ENCODE assay signal across 21 cellular contexts in genomic region chr3:152937234-152937633, GRCh38.
DNase-seq lines count a peak whose midpoint lies in the region; ATAC-seq and TF ChIP-seq lines count a peak whose summit lies in the region.
"Had no signal": no experiment of that assay in that cellular context is flagged by ENCODE, and none has a peak within 500 bp of the region (broad histone marks: within the 10 kb centered on the region; RNA-seq: fewer than 3 reads in every experiment).

No MANE protein-coding gene starts in this region.

- H3F3A ChIP-seq in neural progenitor cell (ENCODE audit: low read depth), result no peaks in the 10 kb centered on the region

- H3K4me3 Mint-ChIP-seq in neural progenitor cell, result no peak overlapping the region
- H3K4me3 Mint-ChIP-seq: activated naive CD4-positive, alpha-beta T cell treated with anti-CD3 and anti-CD28 coated beads for 36 hours; activated T-cell treated with anti-CD3 and anti-CD28 coated beads, Interleukin-2, amount 50 U/mL, for 24 hours; CD8-positive, alpha-beta memory T cell; naive thymus-derived CD4-positive, alpha-beta T cell had no signal

- no peak for DNase-seq in GM10248 (ENCODE audit: extremely low spot score)
- DNase-seq in epithelial cell of esophagus (ENCODE audit: low read depth), result no peak
- DNase-seq in neural progenitor cell (ENCODE audit: low spot score), result no peak
- DNase-seq: activated naive CD4-positive, alpha-beta T cell treated with anti-CD3 and anti-CD28 coated beads for 36 hours; activated T-cell treated with anti-CD3 and anti-CD28 coated beads, Interleukin-2, amount 50 U/mL, for 24 hours; aorta; CD8-positive, alpha-beta memory T cell; DMS79; foreskin melanocyte; naive thymus-derived CD4-positive, alpha-beta T cell; stimulated activated CD4-positive, alpha-beta T cell treated with anti-CD3 and anti-CD28 coated beads, Interleukin-2, amount 100 ng/mL, for 24 hours; stimulated activated naive CD4-positive, alpha-beta T cell treated with Interleukin-2 at 50 U/mL for 16 hours; tibial artery had no signal

- no peak overlapping the region for H2AFZ ChIP-seq in OCI-LY3 (ENCODE audit: low read depth, low read length)
- no peak overlapping the region for H2AFZ ChIP-seq in neural progenitor cell (replicated peaks)
- H2AFZ ChIP-seq: parathyroid adenoma had no signal

- H3K27ac ChIP-seq in OCI-LY3 (ENCODE audit: low read length) (no peak overlapping the region), neural progenitor cell (no peak overlapping the region)
- H3K27ac ChIP-seq: parathyroid adenoma, tibial artery had no signal

- CTCF ChIA-PET in GM10248 (lab: Yijun Ruan, JAX), result no interaction called here

- no peak overlapping the region for H3K9ac ChIP-seq in OCI-LY3 (ENCODE audit: low read length)
- H3K9ac ChIP-seq in neural progenitor cell, result no peak overlapping the region
- H3K9ac ChIP-seq: parathyroid adenoma had no signal

- POLR2A ChIA-PET in GM10248 (lab: Yijun Ruan, JAX), result no interaction called here

- peaks cover 3% of the 10 kb centered on the region for H3K4me1 Mint-ChIP-seq in neural progenitor cell
- H3K4me1 Mint-ChIP-seq: CD8-positive, alpha-beta memory T cell; naive thymus-derived CD4-positive, alpha-beta T cell had no signal

- H3K4me1 ChIP-seq in OCI-LY3 (ENCODE audit: low read length) (no peaks in the 10 kb centered on the region), neural progenitor cell (no peaks in the 10 kb centered on the region)
- H3K4me1 ChIP-seq: HAP-1, parathyroid adenoma, tibial artery had no signal

- no peaks in the 10 kb centered on the region for H3K36me3 Mint-ChIP-seq in neural progenitor cell
- H3K36me3 Mint-ChIP-seq: CD8-positive, alpha-beta memory T cell; naive thymus-derived CD4-positive, alpha-beta T cell had no signal

- H3K4me3 ChIP-seq in OCI-LY3 (ENCODE audit: low read length) (no peak overlapping the region), epithelial cell of esophagus (ENCODE audit: low read length) (no peak overlapping the region), neural progenitor cell (no peak overlapping the region)
- H3K4me3 ChIP-seq: HAP-1, tibial artery had no signal

- ATAC-seq in HG02970 (IDR thresholded peaks at IDR 0.05; ENCODE audit: low FRiP score, unreplicated experiment) (no peak), GM18517 (IDR thresholded peaks at IDR 0.05; ENCODE audit: unreplicated experiment) (no peak), HG02938 (IDR thresholded peaks at IDR 0.05; ENCODE audit: unreplicated experiment) (no peak), GM21717 (IDR thresholded peaks at IDR 0.05; ENCODE audit: unreplicated experiment) (no peak)
- ATAC-seq: activated CD4-positive, CD25-positive, alpha-beta regulatory T cell treated with anti-CD3 and anti-CD28 coated beads, Interleukin-2, amount 50 U/mL, for 24 hours; naive thymus-derived CD4-positive, alpha-beta T cell had no signal

- TF ChIP-seq CTCF in GM10248 (IDR thresholded peaks at IDR 0.05; ENCODE audit: control extremely low read depth, extremely low read depth, low read depth, missing control alignments), result peak; percentile 6
- TF ChIP-seq CTCF in OCI-LY3 (IDR thresholded peaks at IDR 0.05; ENCODE audit: low read depth, low read length), result peak; percentile 26; the same call in 1 of the 2 replicates
- TF ChIP-seq CTCF in epithelial cell of esophagus (IDR thresholded peaks at IDR 0.05; ENCODE audit: insufficient read depth, low read depth, low read length, missing control alignments), result peak; percentile 4
- peak; percentile 25 for TF ChIP-seq CTCF in neural progenitor cell (IDR thresholded peaks at IDR 0.05)

- no peaks in the 10 kb centered on the region for H3K27me3 Mint-ChIP-seq in neural progenitor cell (ENCODE audit: insufficient read depth, low read depth)

- no peaks in the 10 kb centered on the region for H3K9me3 Mint-ChIP-seq in neural progenitor cell
- H3K9me3 Mint-ChIP-seq: activated naive CD4-positive, alpha-beta T cell treated with anti-CD3 and anti-CD28 coated beads for 36 hours; activated T-cell treated with anti-CD3 and anti-CD28 coated beads, Interleukin-2, amount 50 U/mL, for 24 hours; CD8-positive, alpha-beta memory T cell; naive thymus-derived CD4-positive, alpha-beta T cell had no signal

- H3K9me3 ChIP-seq in OCI-LY3 (ENCODE audit: insufficient read depth, low read length), result no peaks in the 10 kb centered on the region
- H3K9me3 ChIP-seq in neural progenitor cell (ENCODE audit: low read depth), result no peaks in the 10 kb centered on the region
- H3K9me3 ChIP-seq: HAP-1, tibial artery had no signal

- H3K27me3 ChIP-seq in OCI-LY3 (ENCODE audit: low read depth, low read length) (no peaks in the 10 kb centered on the region), neural progenitor cell (no peaks in the 10 kb centered on the region)
- H3K27me3 ChIP-seq: tibial artery had no signal

- H3K27ac Mint-ChIP-seq in neural progenitor cell, result no peak overlapping the region
- H3K27ac Mint-ChIP-seq: activated naive CD4-positive, alpha-beta T cell treated with anti-CD3 and anti-CD28 coated beads for 36 hours; activated T-cell treated with anti-CD3 and anti-CD28 coated beads, Interleukin-2, amount 50 U/mL, for 24 hours; CD8-positive, alpha-beta memory T cell; naive thymus-derived CD4-positive, alpha-beta T cell had no signal

- no peaks in the 10 kb centered on the region for H4K20me1 ChIP-seq in OCI-LY3 (ENCODE audit: insufficient read depth, low read length)
- no peaks in the 10 kb centered on the region for H4K20me1 ChIP-seq in neural progenitor cell (ENCODE audit: low read depth)

- H3K79me2 ChIP-seq in OCI-LY3 (ENCODE audit: low read length) (no peaks in the 10 kb centered on the region), neural progenitor cell (ENCODE audit: low read depth) (no peaks in the 10 kb centered on the region)
- H3K79me2 ChIP-seq: parathyroid adenoma had no signal

- H3K36me3 ChIP-seq in OCI-LY3 (replicated peaks; ENCODE audit: low read depth, low read length) (no peaks in the 10 kb centered on the region), neural progenitor cell (no peaks in the 10 kb centered on the region)
- H3K36me3 ChIP-seq: HAP-1, tibial artery had no signal

- H3K4me2 ChIP-seq in OCI-LY3 (ENCODE audit: low read length), result no peak overlapping the region
- H3K4me2 ChIP-seq in neural progenitor cell, result no peak overlapping the region
